8 cellular contexts compared by ENCODE assay signal in genomic region chr2:69309336-69310048, GRCh38.
DNase-seq lines count a peak whose midpoint lies in the region; ATAC-seq and TF ChIP-seq lines count a peak whose summit lies in the region.

No MANE protein-coding gene starts in this region.

- no peak overlapping the region for H3K4me3 Mint-ChIP-seq in effector memory CD8-positive, alpha-beta T cell

- H3K27me3 Mint-ChIP-seq in effector memory CD8-positive, alpha-beta T cell: peaks cover 11 to 30% of the 10 kb centered on the region in 2 donors

- H3K4me1 Mint-ChIP-seq in effector memory CD8-positive, alpha-beta T cell (ENCODE audit: low read depth in 2 of 2): peaks cover 16 to 17% of the 10 kb centered on the region in 2 donors

- H3K27ac ChIP-seq in uterus: peak overlapping the region; percentile 89 to 97

- no peak for ATAC-seq in effector memory CD8-positive, alpha-beta T cell (replicated peaks)
- no peak for ATAC-seq in GM21367 (IDR thresholded peaks at IDR 0.05; ENCODE audit: unreplicated experiment)

- TF ChIP-seq POLR2A in uterus (IDR thresholded peaks at IDR 0.05): no peak

- H3K27me3 ChIP-seq in uterus: no peaks in the 10 kb centered on the region

- no peaks in the 10 kb centered on the region for H3K36me3 ChIP-seq in uterus

- no peak overlapping the region for H3K4me3 ChIP-seq in cardiac fibroblast (replicated peaks in 1 of 2; ENCODE audit: low read depth in 2 of 2, low read length in 2 of 2)
- H3K4me3 ChIP-seq in uterus: no peak overlapping the region

- peaks cover 0 to 2% of the 10 kb centered on the region in 2 donors for H3K9me3 Mint-ChIP-seq in effector memory CD8-positive, alpha-beta T cell

- no peak for TF ChIP-seq CTCF in cardiac fibroblast (IDR thresholded peaks at IDR 0.05; ENCODE audit: low read depth, low read length)
- no peak for TF ChIP-seq CTCF in uterus (IDR thresholded peaks at IDR 0.05)

- no peaks in the 10 kb centered on the region for H3K36me3 Mint-ChIP-seq in effector memory CD8-positive, alpha-beta T cell (ENCODE audit: insufficient read depth)

- peaks cover 0 to 7% of the 10 kb centered on the region in 2 donors for H3K4me1 ChIP-seq in uterus

- intact Hi-C loops in uterus (cut with DNase I; ENCODE audit: low total_unique reads): loop anchor here (5.0 kb wide), 1 partner anchor 297 kb away; the partner anchor contains the start of gene ANTXR1

- H3K27ac Mint-ChIP-seq in effector memory CD8-positive, alpha-beta T cell: peak overlapping the region in 1 of 2 donors; percentile 7

- DNase-seq in NCI-H2081 (lab: John Stamatoyannopoulos, UW) (peak; percentile 53 to 73), NCI-H2081 treated with DMSO at 0.1 percent for 48 hours (lab: John Stamatoyannopoulos, UW) (no peak), cardiac fibroblast (ENCODE audit: low read depth in 2 of 2) (peak; percentile 73 to 86), lung microvascular endothelial cell (ENCODE audit: low read depth in 2 of 2) (peak; percentile 70 to 78), uterus (peak; percentile 72), C1 segment of cervical spinal cord (lab: John Stamatoyannopoulos, UW) (no peak)
- DNase-seq in effector memory CD8-positive, alpha-beta T cell: no peak

- H3K9me3 ChIP-seq in uterus: no peaks in the 10 kb centered on the region

Comparison
In these comparisons a context has a peak if more than half of its experiments do, and no peak if none do; other contexts are left out.
1. DNase-seq: peak in NCI-H2081 (2 of 2), cardiac fibroblast (2 of 2), lung microvascular endothelial cell (2 of 2) and uterus (2 of 2); none in NCI-H2081 treated with DMSO at 0.1 percent for 48 hours (single experiment), C1 segment of cervical spinal cord (0 of 14) and effector memory CD8-positive, alpha-beta T cell (0 of 3).